11 cellular contexts compared by ENCODE assay signal in genomic region chr17:72489273-72489641, GRCh38.
"Had no signal": no experiment of that assay in that cellular context is flagged by ENCODE, and none has a peak within 500 bp of the region (broad histone marks: within the 10 kb centered on the region; RNA-seq: fewer than 3 reads in every experiment).

No MANE protein-coding gene starts in this region.

- H3K4me1 ChIP-seq: left ventricle myocardium inferior, tibial artery had no signal

- DNase-seq: activated CD4-positive, alpha-beta memory T cell treated with anti-CD3 and anti-CD28 coated beads, Interleukin-2, amount 10 ng/mL, durations not matched to agents 7 days and 5 days; activated gamma-delta T cell; activated T-cell treated with anti-CD3 and anti-CD28 coated beads, Interleukin-2, amount 50 U/mL, for 48 hours; amygdala; dorsolateral prefrontal cortex; foreskin melanocyte; head of caudate nucleus; left ventricle myocardium inferior; posterior cingulate gyrus had no signal

- H3K27ac ChIP-seq: dorsolateral prefrontal cortex, left ventricle myocardium inferior, skin epidermis, tibial artery had no signal

- H3K36me3 ChIP-seq: left ventricle myocardium inferior, tibial artery had no signal

- H3K4me3 ChIP-seq: dorsolateral prefrontal cortex, left ventricle myocardium inferior, skin epidermis, tibial artery had no signal
